ENCODE assay signal across 24 cellular contexts in genomic region chr4:157791236-157791635, GRCh38.
"Had no signal": no experiment of that assay in that cellular context is flagged by ENCODE, and none has a peak within 500 bp of the region (broad histone marks: within the 10 kb centered on the region; RNA-seq: fewer than 3 reads in every experiment).

No MANE protein-coding gene starts in this region.

- ATAC-seq: esophagus mucosa; gastrocnemius medialis; left lobe of liver; mucosa of descending colon; right cardiac atrium; stimulated activated memory B cell treated with anti-CD40 and anti-IgM and Interleukin-4, amounts not matched to agents 10 μg/mL and 1 μg/mL and 100 μg/mL, for 72 hours; stimulated activated naive CD8-positive, alpha-beta T cell treated with anti-CD3 and anti-CD28 coated beads, Interleukin-15, Interleukin-2, amounts not matched to agents 100 U/mL and 50 U/mL, for 24 hours; upper lobe of right lung had no signal

- H3K27ac ChIP-seq: colonic mucosa, epithelial cell of prostate, gastrocnemius medialis, neural progenitor cell, prostate gland, sigmoid colon, skin epidermis, spleen, suprapubic skin, transverse colon, upper lobe of right lung, uterus had no signal

- DNase-seq: colonic mucosa; effector CD8-positive, alpha-beta T cell; endodermal cell; foreskin fibroblast; gastrocnemius medialis; kidney; mucosa of descending colon; naive B cell; right cardiac atrium; sigmoid colon; spleen; stimulated activated CD4-positive, alpha-beta T cell treated with anti-CD3 and anti-CD28 coated beads, Interleukin-4, amount 100 ng/mL, for 4 hours; stimulated activated naive CD8-positive, alpha-beta T cell treated with anti-CD3 and anti-CD28 coated beads, Interleukin-15, Interleukin-2, amounts not matched to agents 100 U/mL and 50 U/mL, for 24 hours; transverse colon; upper lobe of right lung; uterus had no signal
